In the genomic region with DNA sequence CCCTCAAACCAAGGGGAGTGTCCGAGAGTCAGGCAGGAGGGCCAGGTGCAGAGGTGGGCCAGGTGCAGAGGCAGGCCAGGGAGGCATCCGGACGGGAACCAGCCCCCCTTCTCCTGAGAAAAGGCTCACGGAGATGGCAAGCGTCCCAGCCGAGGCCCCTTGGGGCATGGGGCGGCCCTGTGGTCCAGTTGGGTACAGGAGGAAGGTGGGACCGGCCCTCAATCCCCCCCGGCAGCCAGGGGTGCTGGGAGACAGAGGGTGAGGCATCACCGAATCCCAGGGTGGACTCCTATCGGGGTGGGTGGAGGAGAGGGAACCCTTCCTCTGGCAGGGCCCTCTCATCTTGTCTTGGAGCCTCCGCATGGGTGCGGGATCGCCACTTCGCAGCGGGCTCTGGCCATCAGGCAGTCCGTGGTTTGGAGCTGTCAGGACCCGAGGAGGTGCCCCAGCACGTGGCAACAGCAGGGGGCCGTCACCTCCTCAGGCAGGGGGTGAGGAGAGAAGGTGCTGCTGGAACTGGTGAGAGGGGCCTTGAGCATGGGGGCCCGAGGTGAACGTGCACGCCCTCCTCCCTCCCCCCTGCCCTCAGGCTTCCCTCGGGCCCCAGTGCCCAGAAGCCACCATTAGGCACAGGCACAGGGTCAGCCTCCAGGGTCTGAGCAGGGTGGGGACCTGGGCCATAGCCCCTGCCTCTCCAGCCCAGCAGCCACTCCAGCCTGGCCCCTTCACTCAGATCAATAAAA, we compare ENCODE assay signal across 18 cellular contexts.
"Had no signal": no experiment of that assay in that cellular context is flagged by ENCODE, and none has a peak within 500 bp of the region (broad histone marks: within the 10 kb centered on the region; RNA-seq: fewer than 3 reads in every experiment).

No MANE protein-coding gene starts in this region.

- H3K4me3 Mint-ChIP-seq: mesothelial cell of epicardium; natural killer cell treated with Interleukin-12 subunit alpha and Interleukin-12 subunit beta and Interleukin-15 and Interleukin-18, amount 100 ng/mL, for 72 hours had no signal

- H3K4me3 ChIP-seq: adrenal gland, esophagus muscularis mucosa, transverse colon had no signal

- H3K9ac ChIP-seq: parathyroid adenoma had no signal

- H3K36me3 Mint-ChIP-seq: activated naive CD4-positive, alpha-beta T cell treated with anti-CD3 and anti-CD28 coated beads, Interleukin-2, amount 50 U/mL, for 72 hours; mesothelial cell of epicardium; natural killer cell treated with Interleukin-12 subunit alpha and Interleukin-12 subunit beta and Interleukin-15 and Interleukin-18, amount 100 ng/mL, for 72 hours had no signal

- H2AFZ ChIP-seq: parathyroid adenoma had no signal

- H3K36me3 ChIP-seq: adrenal gland, esophagus muscularis mucosa, lower lobe of right lung, transverse colon had no signal

- H3K9me3 Mint-ChIP-seq: activated naive CD4-positive, alpha-beta T cell treated with anti-CD3 and anti-CD28 coated beads, Interleukin-2, amount 50 U/mL, for 72 hours; mesothelial cell of epicardium; natural killer cell treated with Interleukin-12 subunit alpha and Interleukin-12 subunit beta and Interleukin-15 and Interleukin-18, amount 100 ng/mL, for 72 hours had no signal

- ATAC-seq: activated naive CD4-positive, alpha-beta T cell treated with anti-CD3 and anti-CD28 coated beads, Interleukin-2, amount 50 U/mL, for 72 hours; left cardiac atrium; lower lobe of right lung; natural killer cell treated with Interleukin-12 subunit alpha and Interleukin-12 subunit beta and Interleukin-15 and Interleukin-18, amount 100 ng/mL, for 72 hours had no signal

- H3K27me3 ChIP-seq: adrenal gland, transverse colon had no signal

- H3K27ac ChIP-seq: adrenal gland, lower lobe of right lung, parathyroid adenoma, transverse colon had no signal

- H3K9me3 ChIP-seq: adrenal gland, esophagus muscularis mucosa, lower lobe of right lung, transverse colon had no signal

- DNase-seq: activated CD8-positive, alpha-beta memory T cell treated with anti-CD3 and anti-CD28 coated beads for 24 hours; activated CD8-positive, alpha-beta memory T cell treated with anti-CD3 and anti-CD28 coated beads, Interleukin-2, amount 50 U/mL, for 48 hours; activated gamma-delta T cell; dermis blood vessel endothelial cell; effector memory CD4-positive, alpha-beta T cell; left cardiac atrium; lower lobe of right lung; stimulated activated CD4-positive, alpha-beta T cell treated with anti-CD3 and anti-CD28 coated beads, Interleukin-12 subunit alpha, Interleukin-12 subunit beta, amount 100 ng/mL, for 4 hours; stimulated activated CD4-positive, alpha-beta T cell treated with anti-CD3 and anti-CD28 coated beads, Interleukin-1b, Interleukin-23, amount 100 ng/mL, for 48 hours; stimulated activated CD8-positive, alpha-beta memory T cell treated with anti-CD3 and anti-CD28 coated beads, Interleukin-4, amount 100 ng/mL, for 48 hours; stimulated activated naive CD4-positive, alpha-beta T cell; transverse colon had no signal

- H3K27ac Mint-ChIP-seq: activated naive CD4-positive, alpha-beta T cell treated with anti-CD3 and anti-CD28 coated beads, Interleukin-2, amount 50 U/mL, for 72 hours; natural killer cell treated with Interleukin-12 subunit alpha and Interleukin-12 subunit beta and Interleukin-15 and Interleukin-18, amount 100 ng/mL, for 72 hours had no signal
